In genomic region chr1:226370144-226370923, GRCh38 we compare ENCODE assay signal across 14 cellular contexts. TPM values are rescaled to one million over a fixed set of nuclear protein-coding genes. Genes with fewer than 3 reads are reported as not detected.
DNase-seq lines count a peak whose midpoint lies in the region; ATAC-seq, FAIRE-seq and TF ChIP-seq lines count a peak whose summit lies in the region.
"Had no signal": no experiment of that assay in that cellular context is flagged by ENCODE, and none has a peak within 500 bp of the region (broad histone marks: within the 10 kb centered on the region; RNA-seq: fewer than 3 reads in every experiment).

No MANE protein-coding gene starts in this region.

- H3K4me3 ChIP-seq in dorsolateral prefrontal cortex = no peak overlapping the region
- H3K4me3 ChIP-seq in kidney (ENCODE audit: low read length in 2 of 2) = no peak overlapping the region
- H3K4me3 ChIP-seq: lung, tibial artery had no signal

- peaks cover 53 to 67% of the 10 kb centered on the region in 2 donors for H3K36me3 ChIP-seq in kidney (ENCODE audit: control insufficient read depth in 1 of 2, insufficient read depth in 2 of 2, low read length in 2 of 2)

- ATAC-seq in GM18498 (IDR thresholded peaks at IDR 0.05; ENCODE audit: unreplicated experiment) (peak; percentile 79), GM19397 (IDR thresholded peaks at IDR 0.05; ENCODE audit: unreplicated experiment) (peak; percentile 61), HG02981 (IDR thresholded peaks at IDR 0.05; ENCODE audit: unreplicated experiment) (peak; percentile 54)

- H3K27ac ChIP-seq in dorsolateral prefrontal cortex = no peak overlapping the region
- H3K27ac ChIP-seq in kidney (ENCODE audit: low read depth in 2 of 2, low read length in 2 of 2) = no peak overlapping the region
- H3K27ac ChIP-seq: tibial artery had no signal

- H3K9me3 ChIP-seq in kidney (ENCODE audit: control insufficient read depth in 1 of 2, low read length in 2 of 2) = no peaks in the 10 kb centered on the region
- H3K9me3 ChIP-seq: Caco-2, tibial artery had no signal

- no peaks in the 10 kb centered on the region for H3K4me1 Mint-ChIP-seq in endothelial cell (ENCODE audit: unreplicated experiment)

- TF ChIP-seq CTCF in endothelial cell (IDR thresholded peaks at IDR 0.05; ENCODE audit: unreplicated experiment) (no peak), dorsolateral prefrontal cortex (IDR thresholded peaks at IDR 0.05 in 54 of 56, conservative IDR thresholded peaks at IDR 0.05 in 2 of 56; ENCODE audit: low read depth in 1 of 56, partially characterized antibody in 56 of 56) (no peak), kidney (IDR thresholded peaks at IDR 0.05; ENCODE audit: borderline replicate concordance, extremely low read depth, insufficient read depth) (no peak)

- H3K27ac Mint-ChIP-seq in endothelial cell (ENCODE audit: unreplicated experiment) = peak overlapping the region; percentile 22

- no peak overlapping the region for H3K4me3 Mint-ChIP-seq in endothelial cell (ENCODE audit: unreplicated experiment)

- H3K4me1 ChIP-seq in kidney (ENCODE audit: control insufficient read depth in 1 of 2, insufficient read depth in 1 of 2, low read depth in 1 of 2, low read length in 2 of 2) = no peaks in the 10 kb centered on the region
- H3K4me1 ChIP-seq: Caco-2, tibial artery had no signal

- DNase-seq in endothelial cell (ENCODE audit: low spot score) = no peak
- DNase-seq in dorsolateral prefrontal cortex = no peak
- DNase-seq in NCI-H2227 treated with DMSO at 0.1 percent for 48 hours (lab: John Stamatoyannopoulos, UW) = no peak
- no peak for DNase-seq in kidney
- no peak for DNase-seq in NCI-H1694 (lab: John Stamatoyannopoulos, UW)
- DNase-seq: activated naive CD4-positive, alpha-beta T cell treated with anti-CD3 and anti-CD28 coated beads, Interleukin-2, amount 50 U/mL, for 16 hours; Caco-2; cortex of kidney; foreskin melanocyte had no signal

- intact Hi-C loops in dorsolateral prefrontal cortex (cut with DNase I) = no loop called here
- intact Hi-C loops in kidney (cut with DNase I) = no loop called here

- H3K9ac ChIP-seq in kidney (ENCODE audit: low read length in 2 of 2) = no peak overlapping the region

- no peaks in the 10 kb centered on the region for H3K27me3 ChIP-seq in dorsolateral prefrontal cortex
- H3K27me3 ChIP-seq: tibial artery had no signal

- FAIRE-seq in kidney (lab: Jason Lieb, UNC) = no peak

- no peaks in the 10 kb centered on the region for H3K27me3 Mint-ChIP-seq in endothelial cell (ENCODE audit: unreplicated experiment)

- H3K36me3 Mint-ChIP-seq in endothelial cell (ENCODE audit: low read depth, unreplicated experiment) = peaks cover 41% of the 10 kb centered on the region

- H3K9me3 Mint-ChIP-seq in endothelial cell (ENCODE audit: unreplicated experiment) = no peaks in the 10 kb centered on the region

RNA-seq across cellular contexts. Expression of gene PARP1, which starts 37.6 kb away (rescaled TPM):
- 131 TPM for total RNA-seq in endothelial cell (ENCODE audit: unreplicated experiment)
- total RNA-seq in dorsolateral prefrontal cortex = 100 to 1,000 TPM in 78 of 120 experiments, 10 to 100 TPM in 42; 74.8 to 140 (median 105) TPM
- total RNA-seq in kidney = 71.1 TPM
- 37.9 TPM for polyA plus RNA-seq in kidney (ENCODE audit: insufficient read depth, low read depth, low replicate concordance)
